ENCODE assay signal across 33 cellular contexts in the genomic region with DNA sequence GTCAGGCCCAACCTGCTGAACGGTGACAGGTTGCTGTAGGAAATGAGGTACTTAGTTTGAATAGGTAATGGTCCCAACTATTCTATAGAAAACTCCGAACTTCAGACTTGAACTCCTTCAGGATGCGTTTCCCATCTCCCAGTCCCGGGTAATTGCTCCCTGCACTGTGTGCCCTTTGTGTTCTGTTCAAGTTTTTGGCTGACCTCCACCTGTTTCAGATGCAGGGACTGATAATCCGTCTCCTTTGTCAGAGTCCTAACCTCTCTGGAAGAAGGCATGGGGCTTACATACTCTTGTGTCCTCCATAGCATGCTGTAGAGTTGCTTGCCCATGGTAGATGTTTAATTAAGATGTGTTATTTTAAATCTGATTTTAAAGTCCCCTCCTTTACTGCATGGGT.
"Had no signal": no experiment of that assay in that cellular context is flagged by ENCODE, and none has a peak within 500 bp of the region (broad histone marks: within the 10 kb centered on the region; RNA-seq: fewer than 3 reads in every experiment).

No MANE protein-coding gene starts in this region.

- H3K4me3 ChIP-seq: MG63 had no signal

- H3K9me3 ChIP-seq: MG63 had no signal

- H3K36me3 ChIP-seq: MG63 had no signal

- DNase-seq: Karpas-422, Kasumi-1, MG63, MV-4-11, NCI-H1048, NCI-H1092, NCI-H1092 treated with DMSO at 0.1 percent for 48 hours, NCI-H1105, NCI-H1105 treated with DMSO at 0.1 percent for 48 hours, NCI-H1417, NCI-H1417 treated with DMSO at 0.1 percent for 48 hours, NCI-H1436, NCI-H1436 treated with DMSO at 0.1 percent for 48 hours, NCI-H146, NCI-H1694, NCI-H1694 treated with DMSO at 0.1 percent for 48 hours, NCI-H187, NCI-H187 treated with DMSO at 0.1 percent for 48 hours, NCI-H1930, NCI-H2029, NCI-H2029 treated with DMSO at 0.1 percent for 48 hours, NCI-H2081, NCI-H2081 treated with DMSO at 0.1 percent for 48 hours, NCI-H2107, NCI-H2171, NCI-H2171 treated with DMSO at 0.1 percent for 48 hours, NCI-H2227 treated with DMSO at 0.1 percent for 48 hours, NCI-H226, NCI-H345, NCI-H446, NCI-H446 treated with DMSO at 0.1 percent for 48 hours, NCI-H510A, NCI-H510A treated with DMSO at 0.1 percent for 48 hours had no signal
